9 cellular contexts compared by ENCODE assay signal in genomic region chr1:244010599-244011211, GRCh38.
"Had no signal": no experiment of that assay in that cellular context is flagged by ENCODE, and none has a peak within 500 bp of the region (broad histone marks: within the 10 kb centered on the region; RNA-seq: fewer than 3 reads in every experiment).

No MANE protein-coding gene starts in this region.

- H3K9ac ChIP-seq: parathyroid adenoma had no signal

- H3K36me3 ChIP-seq: tibial artery, vagina had no signal

- H3K9me3 ChIP-seq: tibial artery, vagina had no signal

- H3K36me3 Mint-ChIP-seq: activated CD4-positive, alpha-beta memory T cell treated with anti-CD3 and anti-CD28 coated beads for 36 hours; activated naive CD8-positive, alpha-beta T cell treated with anti-CD3 and anti-CD28 coated beads for 36 hours had no signal

- H2AFZ ChIP-seq: parathyroid adenoma had no signal

- FAIRE-seq: small intestine had no signal

- DNase-seq: activated gamma-delta T cell treated with Interleukin-2 at 50 U/mL for 16 hours, small intestine, tibial artery had no signal

- H3K27ac ChIP-seq: parathyroid adenoma, tibial artery, vagina had no signal

- H3K4me3 ChIP-seq: tibial artery, vagina had no signal

- H3K4me3 Mint-ChIP-seq: activated CD4-positive, alpha-beta memory T cell treated with anti-CD3 and anti-CD28 coated beads for 36 hours; activated naive CD8-positive, alpha-beta T cell treated with anti-CD3 and anti-CD28 coated beads for 36 hours; activated T-cell treated with anti-CD3 and anti-CD28 coated beads, Interleukin-2, amount 50 U/mL, for 72 hours; T-helper 2 cell treated with Interferon-gamma antibody and Interleukin-4, amounts not matched to agents 5 μg/mL and 100 μg/mL, for 36 hours had no signal

- H3K27ac Mint-ChIP-seq: activated CD4-positive, alpha-beta memory T cell treated with anti-CD3 and anti-CD28 coated beads for 36 hours; activated naive CD8-positive, alpha-beta T cell treated with anti-CD3 and anti-CD28 coated beads for 36 hours; activated T-cell treated with anti-CD3 and anti-CD28 coated beads, Interleukin-2, amount 50 U/mL, for 72 hours; T-helper 2 cell treated with Interferon-gamma antibody and Interleukin-4, amounts not matched to agents 5 μg/mL and 100 μg/mL, for 36 hours had no signal

- H3K4me1 ChIP-seq: parathyroid adenoma had no signal

- H3K9me3 Mint-ChIP-seq: activated CD4-positive, alpha-beta memory T cell treated with anti-CD3 and anti-CD28 coated beads for 36 hours; activated naive CD8-positive, alpha-beta T cell treated with anti-CD3 and anti-CD28 coated beads for 36 hours; activated T-cell treated with anti-CD3 and anti-CD28 coated beads, Interleukin-2, amount 50 U/mL, for 72 hours; T-helper 2 cell treated with Interferon-gamma antibody and Interleukin-4, amounts not matched to agents 5 μg/mL and 100 μg/mL, for 36 hours had no signal

- H3K27me3 ChIP-seq: tibial artery, vagina had no signal

- H3K79me2 ChIP-seq: parathyroid adenoma had no signal

- H3K27me3 Mint-ChIP-seq: activated naive CD8-positive, alpha-beta T cell treated with anti-CD3 and anti-CD28 coated beads for 36 hours had no signal
